Comparison of ENCODE assay signal across 31 cellular contexts in genomic region chr6:138426500-138427123, GRCh38. TPM values are rescaled to one million over a fixed set of nuclear protein-coding genes. Genes with fewer than 3 reads are reported as not detected.
"Had no signal": no experiment of that assay in that cellular context is flagged by ENCODE, and none has a peak within 500 bp of the region (broad histone marks: within the 10 kb centered on the region; RNA-seq: fewer than 3 reads in every experiment).

No MANE protein-coding gene starts in this region.

- H3K4me3 ChIP-seq: dorsolateral prefrontal cortex, gastrocnemius medialis, ovary, psoas muscle, skin epidermis, spleen, thoracic aorta, tibial nerve, upper lobe of left lung had no signal

- H3K36me3 ChIP-seq: gastrocnemius medialis, ovary, thoracic aorta had no signal

- DNase-seq: cortex of kidney; dorsolateral prefrontal cortex; effector CD4-positive, alpha-beta T cell; foreskin fibroblast; gastrocnemius medialis; head of caudate nucleus; kidney; mammary epithelial cell; mesendoderm; midbrain; naive thymus-derived CD4-positive, alpha-beta T cell; nephron progenitor cell; nucleus accumbens; ovary; posterior cingulate gyrus; psoas muscle; right cardiac atrium; spleen; stimulated activated CD4-positive, alpha-beta T cell treated with anti-CD3 and anti-CD28 coated beads, Interleukin-4, amount 100 ng/mL, for 4 hours; stimulated activated naive CD8-positive, alpha-beta T cell treated with anti-CD3 and anti-CD28 coated beads, Interleukin-15, Interleukin-2, amounts not matched to agents 100 U/mL and 50 U/mL, for 24 hours; upper lobe of left lung had no signal

- FAIRE-seq: kidney, urothelium cell line had no signal

- H3K27ac ChIP-seq: dorsolateral prefrontal cortex, gastrocnemius medialis, ovary, psoas muscle, skin epidermis, spleen, thoracic aorta, tibial nerve, upper lobe of left lung had no signal

- H3K4me1 ChIP-seq: psoas muscle had no signal

- H3K27me3 ChIP-seq: dorsolateral prefrontal cortex, gastrocnemius medialis, ovary, tibial nerve, upper lobe of left lung had no signal

- H3K9me3 ChIP-seq: gastrocnemius medialis, ovary, psoas muscle, spleen, thoracic aorta, tibial nerve, upper lobe of left lung had no signal

RNA-seq across cellular contexts. Expression of gene SMIM28, which starts 48.9 kb away (rescaled TPM):
- total RNA-seq: dorsolateral prefrontal cortex; gastrocnemius medialis; glomerular endothelial cell; kidney; left lobe of liver; lower leg skin; mammary epithelial cell; mucosa of gallbladder; naive thymus-derived CD4-positive, alpha-beta T cell; ovary; psoas muscle; renal cortical epithelial cell; right cardiac atrium; spleen; thoracic aorta; tibial nerve; upper lobe of left lung had no signal
- polyA plus RNA-seq: esophagus; mammary epithelial cell; naive thymus-derived CD4-positive, alpha-beta T cell; ovary; psoas muscle; right cardiac atrium; spleen had no signal
